In the genomic region with DNA sequence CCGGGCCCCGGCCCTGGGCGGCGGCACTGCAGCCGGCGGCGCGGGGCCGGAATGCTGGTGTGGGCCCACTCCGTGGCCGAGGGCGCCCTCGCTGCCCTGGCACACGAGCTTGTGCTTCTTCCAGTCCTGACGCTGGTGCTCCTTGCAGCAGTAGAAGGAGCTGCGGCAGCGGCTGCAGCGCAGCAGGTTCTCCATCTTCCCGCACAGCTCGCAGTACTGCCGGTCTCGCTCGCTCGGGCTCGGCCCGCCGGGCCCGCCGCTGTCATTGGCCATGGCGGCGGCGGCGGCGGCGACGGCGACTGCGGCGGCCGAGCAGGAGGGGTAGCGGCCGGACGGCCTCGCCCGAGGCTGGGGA, we compare ENCODE assay signal across 8 cellular contexts. TPM values are rescaled to one million over a fixed set of nuclear protein-coding genes. Genes with fewer than 3 reads are reported as not detected.
DNase-seq lines count a peak whose midpoint lies in the region; ATAC-seq, FAIRE-seq and TF ChIP-seq lines count a peak whose summit lies in the region.

No MANE protein-coding gene starts in this region.

- 0% methylated on average over 23 to 45 of the region's 45 CpGs for WGBS in small intestine, 3 donors

- CTCF ChIA-PET in A673 (lab: Charles Lee) (interaction anchor here (1.3 kb wide), 1 partner anchor 162 kb away, joined by 3 read pairs; no protein-coding TSS in a partner anchor), PC-3 (lab: Charles Lee) (interaction anchor here (0.6 kb wide), 1 partner anchor 43 kb away, joined by 3 read pairs; no protein-coding TSS in a partner anchor)

- peaks cover 51% of the 10 kb centered on the region for H3K79me2 ChIP-seq in PC-3 (ENCODE audit: low read length)

- peak overlapping the region; percentile 15 for H2AFZ ChIP-seq in PC-3 (ENCODE audit: low read length)

- H3K9me3 ChIP-seq in A673 (ENCODE audit: low read depth, low read length, poor library complexity, severe bottlenecking) = no peaks in the 10 kb centered on the region
- no peaks in the 10 kb centered on the region for H3K9me3 ChIP-seq in PC-3 (ENCODE audit: low read length)
- H3K9me3 ChIP-seq in iPS-18c (ENCODE audit: control insufficient read depth, insufficient read depth, low read length) = no peaks in the 10 kb centered on the region
- no peaks in the 10 kb centered on the region for H3K9me3 ChIP-seq in small intestine (ENCODE audit: control insufficient read depth, low read depth)

- DNase-seq in A673 (ENCODE audit: low spot score) = peak; percentile 65
- peak; percentile 52 for DNase-seq in GM13977 (ENCODE audit: low spot score)
- peak; percentile 57 for DNase-seq in PC-3
- DNase-seq in astrocyte of the spinal cord (ENCODE audit: low read depth, low spot score) = peak; percentile 45
- no peak for DNase-seq in small intestine
- no peak for DNase-seq in SW 1271 (lab: John Stamatoyannopoulos, UW)

- BruUV-seq in A673 (replicated peaks; lab: Mats Ljungman, UMichigan) = no TSS peak
- no TSS peak for BruUV-seq in PC-3 (replicated peaks; lab: Mats Ljungman, UMichigan)

- no peak for FAIRE-seq in small intestine (lab: Jason Lieb, UNC)

- peak overlapping the region; percentile 80 for H3K4me3 ChIP-seq in A673 (ENCODE audit: low read depth, low read length, poor library complexity, severe bottlenecking)
- H3K4me3 ChIP-seq in PC-3 (ENCODE audit: low read length) = peak overlapping the region; percentile 85
- H3K4me3 ChIP-seq in astrocyte of the spinal cord (ENCODE audit: low read depth, low read length) = peak overlapping the region; percentile 87
- H3K4me3 ChIP-seq in iPS-18c (ENCODE audit: insufficient read depth, low read depth, low read length) = peak overlapping the region; percentile 60
- H3K4me3 ChIP-seq in small intestine (ENCODE audit: low read depth in 1 of 2, low read length in 2 of 2) = peak overlapping the region; percentile 75 to 95

- H3K27me3 ChIP-seq in A673 (replicated peaks; ENCODE audit: insufficient read depth, low read depth, low read length, poor library complexity) = no peaks in the 10 kb centered on the region
- no peaks in the 10 kb centered on the region for H3K27me3 ChIP-seq in PC-3 (ENCODE audit: low read length)
- H3K27me3 ChIP-seq in small intestine (ENCODE audit: control insufficient read depth in 2 of 2, insufficient read depth in 2 of 2, low read length in 2 of 2) = no peaks in the 10 kb centered on the region

- H3K9ac ChIP-seq in PC-3 (ENCODE audit: low read length) = peak overlapping the region; percentile 66

- POLR2A ChIA-PET in A673 (lab: Charles Lee; ENCODE audit: low non-redundant PET) = no interaction called here
- POLR2A ChIA-PET in PC-3 (lab: Charles Lee; ENCODE audit: unreplicated experiment) = interaction anchor here (0.6 kb wide), 1 partner anchor 8 kb away, joined by 3 read pairs; no protein-coding TSS in a partner anchor

- no peaks in the 10 kb centered on the region for H3K9me2 ChIP-seq in PC-3 (replicated peaks; ENCODE audit: low read length)

- no peaks in the 10 kb centered on the region for H3F3A ChIP-seq in PC-3 (ENCODE audit: low read length, unreplicated experiment)

- peak overlapping the region; percentile 91 for H3K4me2 ChIP-seq in PC-3 (ENCODE audit: low read length)

- H4K20me1 ChIP-seq in PC-3 (ENCODE audit: low read length) = peaks cover 41% of the 10 kb centered on the region

- intact Hi-C loops in A673 (cut with micrococcal nuclease; ENCODE audit: unreplicated experiment) = loop anchor here (2.0 to 5.0 kb wide), 3 partner anchors 59 to 181 kb away; partner anchors contain the start of gene TSNAX
- intact Hi-C loops in PC-3 (cut with micrococcal nuclease) = loop anchor here (5.0 kb wide), 1 partner anchor 161 kb away; no protein-coding TSS in a partner anchor

- in situ Hi-C loops in GM13977 (cut with MboI; ENCODE audit: low pct_unique_long_range_greater_than_20kb, low sequenced_read_pairs, unreplicated experiment) = no loop called here
- in situ Hi-C loops in astrocyte of the spinal cord (cut with HindIII; ENCODE audit: low sequenced_read_pairs) = no loop called here

- H3K36me3 ChIP-seq in A673 (ENCODE audit: insufficient read depth, low read length, poor library complexity, severe bottlenecking) (no peaks in the 10 kb centered on the region), PC-3 (ENCODE audit: low read depth, low read length) (no peaks in the 10 kb centered on the region), small intestine (ENCODE audit: control insufficient read depth in 2 of 2, insufficient read depth in 2 of 2, low read length in 2 of 2) (no peaks in the 10 kb centered on the region)

- TF ChIP-seq CTCF in A673 (conservative IDR thresholded peaks at IDR 0.05; ENCODE audit: low read depth, low read length) (no peak), GM13977 (IDR thresholded peaks at IDR 0.05; ENCODE audit: extremely low read depth, insufficient read depth, missing control alignments) (no peak), PC-3 (conservative IDR thresholded peaks at IDR 0.05; ENCODE audit: low read depth, low read length) (no peak), astrocyte of the spinal cord (IDR thresholded peaks at IDR 0.05; ENCODE audit: low read depth, low read length) (no peak)

- peaks cover 31% of the 10 kb centered on the region for H3K4me1 ChIP-seq in A673 (ENCODE audit: insufficient read depth, low read length, poor library complexity, severe bottlenecking)
- peaks cover 49% of the 10 kb centered on the region for H3K4me1 ChIP-seq in PC-3 (ENCODE audit: insufficient read depth, low read length)
- H3K4me1 ChIP-seq in small intestine (ENCODE audit: control insufficient read depth in 2 of 2, insufficient read depth in 1 of 2, low read depth in 1 of 2, low read length in 1 of 2) = peaks cover 3 to 10% of the 10 kb centered on the region in 2 donors

- H3K27ac ChIP-seq in A673 (ENCODE audit: low read depth, low read length, poor library complexity, severe bottlenecking) (peak overlapping the region; percentile 80), PC-3 (ENCODE audit: low read length) (peak overlapping the region; percentile 40), small intestine (ENCODE audit: low read depth in 1 of 2, low read length in 1 of 2) (peak overlapping the region; percentile 100)

- ATAC-seq in HG02870 (IDR thresholded peaks at IDR 0.05; ENCODE audit: unreplicated experiment) = peak; percentile 10
- ATAC-seq in PC-3 = peak; percentile 13

RNA-seq across cellular contexts. Expression of gene EGLN1, which starts 0.5 kb away (rescaled TPM):
- total RNA-seq in A673 (2021) (29.5 and 30.4 TPM in 2 replicates), PC-3 (2014; rRNA removed) (37.0 and 44.9 TPM in 2 replicates)
- 10 to 100 TPM; 15.1 to 23.0 (median 21.3) TPM for polyA plus RNA-seq in small intestine

Comparison
In these comparisons a context has a peak if more than half of its experiments do, and no peak if none do; other contexts are left out.
1. DNase-seq: peak in A673 (single experiment), GM13977 (single experiment), PC-3 (single experiment) and astrocyte of the spinal cord (single experiment); none in small intestine (single experiment) and SW 1271 (0 of 2).
2. H3K27ac ChIP-seq: peak in every context shown above with its lines; median percentile 100 in small intestine; 80 in A673; 40 in PC-3.
3. Peak in every context shown above with its lines, with median percentiles within 50 percentile points of each other: H3K4me3 ChIP-seq.